In genomic region chr15:63238796-63239195, GRCh38 we compare ENCODE assay signal across 10 cellular contexts. TPM values are rescaled to one million over a fixed set of nuclear protein-coding genes. Genes with fewer than 3 reads are reported as not detected.
DNase-seq lines count a peak whose midpoint lies in the region; ATAC-seq, FAIRE-seq and TF ChIP-seq lines count a peak whose summit lies in the region.
"Had no signal": no experiment of that assay in that cellular context is flagged by ENCODE, and none has a peak within 500 bp of the region (broad histone marks: within the 10 kb centered on the region; RNA-seq: fewer than 3 reads in every experiment).

No MANE protein-coding gene starts in this region.

- H3K9me3 ChIP-seq in stomach: no peaks in the 10 kb centered on the region
- H3K9me3 ChIP-seq: SJSA1 had no signal

- no peak for TF ChIP-seq CTCF in stomach (IDR thresholded peaks at IDR 0.05)

- H3K4me3 ChIP-seq in stomach: no peak overlapping the region
- H3K4me3 ChIP-seq: SJSA1 had no signal

- FAIRE-seq in GM12891 (lab: Jason Lieb, UNC): peak; percentile 80
- no peak for FAIRE-seq in urothelium cell line (lab: Jason Lieb, UNC)
- FAIRE-seq: small intestine had no signal

- TF ChIP-seq EP300 in stomach (IDR thresholded peaks at IDR 0.05): no peak

- intact Hi-C loops in stomach (cut with DNase I; ENCODE audit: low total_unique reads): no loop called here

- DNase-seq in GM12891 (ENCODE audit: insufficient read length, low spot score) (peak; percentile 17), myocyte (ENCODE audit: low read depth) (peak; percentile 74), urothelium cell line (ENCODE audit: low spot score) (no peak), stomach (no peak)
- DNase-seq in activated CD4-positive, alpha-beta T cell treated with anti-CD3 and anti-CD28 coated beads, Interleukin-2, amount 50 U/mL, for 48 hours: peak; percentile 28 to 47
- DNase-seq: small intestine had no signal

- ATAC-seq in HG02885 (IDR thresholded peaks at IDR 0.05; ENCODE audit: poor library complexity, unreplicated experiment): peak; percentile 48
- no peak for ATAC-seq in HG02798 (IDR thresholded peaks at IDR 0.05; ENCODE audit: poor library complexity, unreplicated experiment)
- no peak for ATAC-seq in GM21825 (IDR thresholded peaks at IDR 0.05; ENCODE audit: unreplicated experiment)

- 14 to 23% (median 19%) methylated on average over 1 of the region's 1 CpG for WGBS in stomach, 5 donors

- H3K36me3 ChIP-seq in stomach: no peaks in the 10 kb centered on the region

- peak overlapping the region in 1 of 5 donors; percentile 33 for H3K27ac ChIP-seq in stomach
- H3K27ac ChIP-seq: SJSA1 had no signal

- H3K27me3 ChIP-seq in stomach: no peaks in the 10 kb centered on the region
- H3K27me3 ChIP-seq: SJSA1 had no signal

- H3K4me1 ChIP-seq in stomach: peaks cover 17 to 74% (median 44%) of the 10 kb centered on the region in 4 donors

- no peak for TF ChIP-seq POLR2A in GM12891 (IDR thresholded peaks at IDR 0.05; ENCODE audit: low read depth, low read length)
- no peak for TF ChIP-seq POLR2A in stomach (IDR thresholded peaks at IDR 0.05)

TF ChIP-seq in GM12891, 5 proteins besides CTCF, POLR2A, EP300 and RAD21:
- TF ChIP-seq POU2F2 (IDR thresholded peaks at IDR 0.05; ENCODE audit: low read depth, low read length) (no peak), SPI1 (IDR thresholded peaks at IDR 0.05; ENCODE audit: low read depth, low read length) (peak; percentile 30; the same call in 1 of the 2 replicates), TAF1 (IDR thresholded peaks at IDR 0.05; ENCODE audit: low read depth, low read length) (no peak), POLR2AphosphoS5 (IDR thresholded peaks at IDR 0.05; ENCODE audit: low read depth, low read length) (no peak)

RNA-seq across cellular contexts. Expression of gene APH1B, which starts 38.6 kb away (rescaled TPM):
- polyA plus RNA-seq in GM12891 (2012; ENCODE audit: low read depth, missing spikeins): 5.9 TPM
- total RNA-seq in myocyte (15.2 and 19.7 TPM in 2 replicates), stomach (10 to 100 TPM in 1 of 5 donors, 1 to 10 TPM in 3, under 1 TPM in 1; 0.45 to 23.5 (median 7.6) TPM)
- polyA plus RNA-seq in myocyte (2012): 10.7 TPM
- polyA plus RNA-seq in stomach: 1 to 10 TPM in 2 of 3 donors, under 1 TPM in 1; 0.92 to 3.8 (median 2.7) TPM

RNA-seq across cellular contexts. Expression of gene RAB8B, which starts 49.4 kb away (rescaled TPM):
- polyA plus RNA-seq in GM12891 (2012; ENCODE audit: low read depth, missing spikeins): 55.6 TPM
- total RNA-seq in myocyte (16.4 and 24.0 TPM in 2 replicates), stomach (100 to 1,000 TPM in 1 of 5 donors, 10 to 100 TPM in 3, 1 to 10 TPM in 1; 2.0 to 103 (median 23.2) TPM)
- polyA plus RNA-seq in myocyte (2012): 10.4 TPM
- 10 to 100 TPM in 2 of 3 donors, 1 to 10 TPM in 1; 4.5 to 13.6 (median 13.4) TPM for polyA plus RNA-seq in stomach

Comparison
In these comparisons a context has a peak if more than half of its experiments do, and no peak if none do; other contexts are left out.
1. DNase-seq: peak in GM12891 (single experiment), activated CD4-positive, alpha-beta T cell treated with anti-CD3 and anti-CD28 coated beads, Interleukin-2, amount 50 U/mL, for 48 hours (2 of 2) and myocyte (single experiment); none in urothelium cell line (single experiment) and stomach (single experiment).